ENCODE assay signal across 20 cellular contexts in genomic region chr22:47928626-47929025, GRCh38.
"Had no signal": no experiment of that assay in that cellular context is flagged by ENCODE, and none has a peak within 500 bp of the region (broad histone marks: within the 10 kb centered on the region; RNA-seq: fewer than 3 reads in every experiment).

No MANE protein-coding gene starts in this region.

- H3K27me3 ChIP-seq: brain microvascular endothelial cell, ovary, vagina had no signal

- H3K4me3 Mint-ChIP-seq: central memory CD8-positive, alpha-beta T cell; mesothelial cell of epicardium; neural crest cell; stimulated activated effector memory CD8-positive, alpha-beta T cell treated with anti-CD3 and anti-CD28 coated beads, Interleukin-12 subunit alpha, Interleukin-12 subunit beta, amount 100 ng/mL, for 72 hours had no signal

- H3K9me3 ChIP-seq: ovary, thoracic aorta, vagina had no signal

- H3K4me1 ChIP-seq: esophagus squamous epithelium, vagina had no signal

- H3K36me3 ChIP-seq: brain microvascular endothelial cell, esophagus squamous epithelium, ovary, thoracic aorta, vagina had no signal

- ATAC-seq: activated CD4-positive, CD25-positive, alpha-beta regulatory T cell treated with anti-CD3 and anti-CD28 coated beads, Interleukin-2, amount 50 U/mL, for 24 hours; stimulated activated effector memory CD8-positive, alpha-beta T cell treated with anti-CD3 and anti-CD28 coated beads, Interleukin-12 subunit alpha, Interleukin-12 subunit beta, amount 100 ng/mL, for 72 hours had no signal

- H3K4me1 Mint-ChIP-seq: central memory CD8-positive, alpha-beta T cell; mesothelial cell of epicardium; stimulated activated effector memory CD8-positive, alpha-beta T cell treated with anti-CD3 and anti-CD28 coated beads, Interleukin-12 subunit alpha, Interleukin-12 subunit beta, amount 100 ng/mL, for 72 hours had no signal

- H3K27ac Mint-ChIP-seq: mesothelial cell of epicardium; stimulated activated effector memory CD8-positive, alpha-beta T cell treated with anti-CD3 and anti-CD28 coated beads, Interleukin-12 subunit alpha, Interleukin-12 subunit beta, amount 100 ng/mL, for 72 hours had no signal

- FAIRE-seq: endothelial cell of umbilical vein, kidney had no signal

- H3K36me3 Mint-ChIP-seq: mesothelial cell of epicardium; stimulated activated effector memory CD8-positive, alpha-beta T cell treated with anti-CD3 and anti-CD28 coated beads, Interleukin-12 subunit alpha, Interleukin-12 subunit beta, amount 100 ng/mL, for 72 hours had no signal

- DNase-seq: activated naive CD4-positive, alpha-beta T cell treated with Interleukin-2 at 50 U/mL for 16 hours; activated T-cell treated with anti-CD3 and anti-CD28 coated beads for 4 hours; anterior cingulate cortex; brain microvascular endothelial cell; effector CD8-positive, alpha-beta T cell; esophagus squamous epithelium; hippocampal formation; kidney; ovary; stimulated activated CD4-positive, alpha-beta T cell treated with anti-CD3 and anti-CD28 coated beads, Interleukin-12 subunit alpha, Interleukin-12 subunit beta, amount 100 ng/mL, for 4 hours; T-helper 9 cell had no signal

- H3K4me3 ChIP-seq: coronary artery, esophagus squamous epithelium, ovary, thoracic aorta, vagina had no signal

- H3K27ac ChIP-seq: brain microvascular endothelial cell, coronary artery, esophagus squamous epithelium, ovary, thoracic aorta, vagina had no signal
